31 cellular contexts compared by ENCODE assay signal in genomic region chr2:56271275-56271674, GRCh38.
"Had no signal": no experiment of that assay in that cellular context is flagged by ENCODE, and none has a peak within 500 bp of the region (broad histone marks: within the 10 kb centered on the region; RNA-seq: fewer than 3 reads in every experiment).

No MANE protein-coding gene starts in this region.

- ATAC-seq: activated T-cell treated with anti-CD3 and anti-CD28 coated beads, Interleukin-2, amount 50 U/mL, for 4 hours; Panc1 had no signal

- H3K27me3 ChIP-seq: brain microvascular endothelial cell, SJSA1 had no signal

- H3K4me1 Mint-ChIP-seq: activated B cell treated with CpG ODN at 0.5 μM for 24 hours; activated naive CD8-positive, alpha-beta T cell treated with anti-CD3 and anti-CD28 coated beads for 36 hours had no signal

- H3K9me3 Mint-ChIP-seq: activated B cell treated with CpG ODN at 0.5 μM for 24 hours; activated CD4-positive, alpha-beta memory T cell treated with anti-CD3 and anti-CD28 coated beads for 36 hours; activated naive CD8-positive, alpha-beta T cell treated with anti-CD3 and anti-CD28 coated beads for 36 hours; T-helper 1 cell treated with Interleukin-12 subunit alpha and Interleukin-12 subunit beta and Interleukin-4 antibody, amounts not matched to agents 30 μg/mL and 1 μg/mL, for 36 hours; T-helper 2 cell treated with Interferon-gamma antibody and Interleukin-4, amounts not matched to agents 5 μg/mL and 100 μg/mL, for 36 hours had no signal

- H3K27ac Mint-ChIP-seq: activated B cell treated with CpG ODN at 0.5 μM for 24 hours; activated CD4-positive, alpha-beta memory T cell treated with anti-CD3 and anti-CD28 coated beads for 36 hours; activated naive CD8-positive, alpha-beta T cell treated with anti-CD3 and anti-CD28 coated beads for 36 hours; T-helper 1 cell treated with Interleukin-12 subunit alpha and Interleukin-12 subunit beta and Interleukin-4 antibody, amounts not matched to agents 30 μg/mL and 1 μg/mL, for 36 hours; T-helper 2 cell treated with Interferon-gamma antibody and Interleukin-4, amounts not matched to agents 5 μg/mL and 100 μg/mL, for 36 hours had no signal

- DNase-seq: activated B cell treated with CpG ODN at 0.5 μM for 24 hours; activated CD4-positive, alpha-beta memory T cell treated with anti-CD3 and anti-CD28 coated beads for 36 hours; activated CD4-positive, alpha-beta T cell treated with anti-CD3 and anti-CD28 coated beads for 4 hours; activated CD4-positive, alpha-beta T cell treated with anti-CD3 and anti-CD28 coated beads, Interleukin-2, amount 50 U/mL, for 1 hour; activated CD4-positive, CD25-positive, alpha-beta regulatory T cell treated with anti-CD3 and anti-CD28 coated beads, Interleukin-2, amount 50 U/mL, for 72 hours; activated CD8-positive, alpha-beta memory T cell treated with anti-CD3 and anti-CD28 coated beads, Interleukin-2, amount 50 U/mL, for 4 hours; activated effector memory CD4-positive, alpha-beta T cell treated with Interleukin-2 at 50 U/mL for 16 hours; activated naive CD4-positive, alpha-beta T cell treated with anti-CD3 and anti-CD28 coated beads, Interleukin-2, amount 50 U/mL, for 16 hours; activated naive CD8-positive, alpha-beta T cell treated with anti-CD3 and anti-CD28 coated beads for 36 hours; activated T-cell treated with anti-CD3 and anti-CD28 coated beads for 4 hours; activated T-cell treated with anti-CD3 and anti-CD28 coated beads, Interleukin-2, amount 50 U/mL, for 4 hours; amniotic stem cell; aorta; brain microvascular endothelial cell; central memory CD4-positive, alpha-beta T cell; NCI-H1105; NCI-H1417 treated with DMSO at 0.1 percent for 48 hours; NCI-H187 treated with DMSO at 0.1 percent for 48 hours; NCI-H2081; NCI-H2171 treated with DMSO at 0.1 percent for 48 hours; NCI-H2227 treated with DMSO at 0.1 percent for 48 hours; NCI-H446; NCI-H510A treated with DMSO at 0.1 percent for 48 hours; NCI-H526 treated with DMSO at 0.1 percent for 48 hours; NCI-H82; SHP77 treated with DMSO at 0.1 percent for 48 hours; SK-N-SH had no signal

- H3K9me3 ChIP-seq: SJSA1, SK-N-SH had no signal

- H3K36me3 ChIP-seq: brain microvascular endothelial cell, SJSA1 had no signal

- H3K27ac ChIP-seq: brain microvascular endothelial cell, SJSA1 had no signal

- H3K4me1 ChIP-seq: SJSA1 had no signal

- H3K4me3 ChIP-seq: SJSA1 had no signal

- H3K4me2 ChIP-seq: SK-N-SH had no signal

- H3K36me3 Mint-ChIP-seq: activated CD4-positive, alpha-beta memory T cell treated with anti-CD3 and anti-CD28 coated beads for 36 hours; activated naive CD8-positive, alpha-beta T cell treated with anti-CD3 and anti-CD28 coated beads for 36 hours had no signal

- H3K27me3 Mint-ChIP-seq: activated B cell treated with CpG ODN at 0.5 μM for 24 hours; activated CD4-positive, alpha-beta memory T cell treated with anti-CD3 and anti-CD28 coated beads for 36 hours; activated naive CD8-positive, alpha-beta T cell treated with anti-CD3 and anti-CD28 coated beads for 36 hours had no signal

- H3K4me3 Mint-ChIP-seq: activated B cell treated with CpG ODN at 0.5 μM for 24 hours; activated CD4-positive, alpha-beta memory T cell treated with anti-CD3 and anti-CD28 coated beads for 36 hours; activated naive CD8-positive, alpha-beta T cell treated with anti-CD3 and anti-CD28 coated beads for 36 hours; activated T-cell treated with anti-CD3 and anti-CD28 coated beads, Interleukin-2, amount 50 U/mL, for 4 hours; T-helper 1 cell treated with Interleukin-12 subunit alpha and Interleukin-12 subunit beta and Interleukin-4 antibody, amounts not matched to agents 30 μg/mL and 1 μg/mL, for 36 hours; T-helper 2 cell treated with Interferon-gamma antibody and Interleukin-4, amounts not matched to agents 5 μg/mL and 100 μg/mL, for 36 hours had no signal

- H3K9ac ChIP-seq: SK-N-SH had no signal
